ENCODE assay signal across 37 cellular contexts in the genomic region with DNA sequence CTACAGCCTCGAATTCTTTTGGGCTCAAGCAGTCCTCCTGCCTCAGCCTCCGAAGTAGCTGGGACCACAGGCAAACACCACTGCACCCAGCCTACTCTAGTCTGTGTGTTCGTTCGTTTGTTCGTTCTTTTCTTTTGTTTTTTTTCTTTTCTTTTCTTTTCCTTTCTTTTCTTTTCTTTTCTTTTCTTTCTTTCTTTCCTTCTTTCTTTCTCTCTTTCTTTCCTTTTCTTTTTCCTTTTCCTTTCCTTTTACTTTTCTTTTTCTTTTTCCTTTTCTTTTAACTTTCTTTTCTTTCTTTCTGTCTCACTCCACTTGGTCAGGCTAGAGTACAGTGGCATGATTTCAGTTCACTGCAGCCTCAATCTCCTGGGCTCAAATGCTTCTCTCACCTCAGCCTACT.
"Had no signal": no experiment of that assay in that cellular context is flagged by ENCODE, and none has a peak within 500 bp of the region (broad histone marks: within the 10 kb centered on the region; RNA-seq: fewer than 3 reads in every experiment).

No MANE protein-coding gene starts in this region.

- H3K36me3 ChIP-seq: cardiac muscle cell had no signal

- H3K9me3 Mint-ChIP-seq: activated CD4-positive, alpha-beta memory T cell treated with anti-CD3 and anti-CD28 coated beads, Interleukin-2, amount 10 ng/mL, durations not matched to agents 7 days and 5 days; activated CD4-positive, alpha-beta T cell treated with anti-CD3 and anti-CD28 coated beads, Interleukin-2, amount 10 ng/mL, durations not matched to agents 7 days and 5 days; activated naive CD4-positive, alpha-beta T cell treated with anti-CD3 and anti-CD28 coated beads, Interleukin-2, amount 10 ng/mL, durations not matched to agents 7 days and 5 days; activated naive CD4-positive, alpha-beta T cell treated with anti-CD3 and anti-CD28 coated beads, Interleukin-2, amount 50 U/mL, for 24 hours; activated naive CD8-positive, alpha-beta T cell treated with anti-CD3 and anti-CD28 coated beads, Interleukin-2, amount 10 ng/mL, durations not matched to agents 7 days and 5 days; activated naive CD8-positive, alpha-beta T cell treated with anti-CD3 and anti-CD28 coated beads, Interleukin-2, amount 50 U/mL, for 24 hours; activated T-cell treated with anti-CD3 and anti-CD28 coated beads, Interleukin-2, amount 50 U/mL, for 4 hours; activated T-helper 2 cell treated with anti-CD3 and anti-CD28 coated beads, Interferon-gamma antibody, Interleukin-2, Interleukin-4, amounts not matched to agents 10 μg/mL and 5 μg/mL and 100 μg/mL, durations not matched to agents 14 hours and 24 hours and 36 hours; brain; T-helper 1 cell treated with Interleukin-12 subunit alpha and Interleukin-12 subunit beta and Interleukin-4 antibody, amounts not matched to agents 30 μg/mL and 1 μg/mL, for 36 hours; T-helper 2 cell treated with Interferon-gamma antibody and Interleukin-4, amounts not matched to agents 5 μg/mL and 100 μg/mL, for 36 hours had no signal

- DNase-seq: activated CD4-positive, alpha-beta memory T cell treated with anti-CD3 and anti-CD28 coated beads, Interleukin-2, amount 10 ng/mL, durations not matched to agents 7 days and 5 days; activated CD4-positive, alpha-beta T cell treated with anti-CD3 and anti-CD28 coated beads for 1 hour; activated CD4-positive, alpha-beta T cell treated with anti-CD3 and anti-CD28 coated beads for 36 hours; activated CD4-positive, alpha-beta T cell treated with anti-CD3 and anti-CD28 coated beads for 48 hours; activated CD4-positive, alpha-beta T cell treated with anti-CD3 and anti-CD28 coated beads, Interleukin-2, amount 10 ng/mL, durations not matched to agents 7 days and 5 days; activated CD4-positive, alpha-beta T cell treated with anti-CD3 and anti-CD28 coated beads, Interleukin-2, amount 50 U/mL, for 48 hours; activated CD4-positive, CD25-positive, alpha-beta regulatory T cell; activated CD8-positive, alpha-beta memory T cell treated with anti-CD3 and anti-CD28 coated beads for 24 hours; activated CD8-positive, alpha-beta memory T cell treated with anti-CD3 and anti-CD28 coated beads, Interleukin-2, amount 10 ng/mL, durations not matched to agents 7 days and 5 days; activated CD8-positive, alpha-beta memory T cell treated with anti-CD3 and anti-CD28 coated beads, Interleukin-2, amount 50 U/mL, for 48 hours; activated CD8-positive, alpha-beta T cell treated with anti-CD3 and anti-CD28 coated beads, Interleukin-2, amount 10 ng/mL, durations not matched to agents 7 days and 5 days; activated effector memory CD4-positive, alpha-beta T cell treated with Interleukin-2 at 50 U/mL for 16 hours; activated gamma-delta T cell; activated naive CD4-positive, alpha-beta T cell treated with anti-CD3 and anti-CD28 coated beads, Interleukin-2, amount 10 ng/mL, durations not matched to agents 7 days and 5 days; activated naive CD4-positive, alpha-beta T cell treated with Interleukin-2 at 50 U/mL for 16 hours; activated naive CD8-positive, alpha-beta T cell treated with anti-CD3 and anti-CD28 coated beads, Interleukin-2, amount 10 ng/mL, durations not matched to agents 7 days and 5 days; activated naive CD8-positive, alpha-beta T cell treated with anti-CD3 and anti-CD28 coated beads, Interleukin-2, amount 50 U/mL, for 24 hours; activated T-cell treated with anti-CD3 and anti-CD28 coated beads, Interleukin-2, amount 50 U/mL, for 1 hour; activated T-cell treated with anti-CD3 and anti-CD28 coated beads, Interleukin-2, amount 50 U/mL, for 4 hours; amygdala; anterior cingulate cortex; caudate nucleus; T-helper 1 cell; T-helper 2 cell; T-helper 9 cell had no signal

- H3K4me3 ChIP-seq: ascending aorta, cardiac muscle cell had no signal

- H3K9me3 ChIP-seq: ascending aorta had no signal

- H3K4me1 Mint-ChIP-seq: activated CD4-positive, alpha-beta memory T cell treated with anti-CD3 and anti-CD28 coated beads, Interleukin-2, amount 10 ng/mL, durations not matched to agents 7 days and 5 days; activated CD4-positive, alpha-beta T cell treated with anti-CD3 and anti-CD28 coated beads for 36 hours; activated CD4-positive, alpha-beta T cell treated with anti-CD3 and anti-CD28 coated beads, Interleukin-2, amount 10 ng/mL, durations not matched to agents 7 days and 5 days; activated CD8-positive, alpha-beta memory T cell treated with anti-CD3 and anti-CD28 coated beads, Interleukin-2, amount 10 ng/mL, durations not matched to agents 7 days and 5 days; activated naive CD4-positive, alpha-beta T cell treated with anti-CD3 and anti-CD28 coated beads, Interleukin-2, amount 10 ng/mL, durations not matched to agents 7 days and 5 days; activated naive CD4-positive, alpha-beta T cell treated with anti-CD3 and anti-CD28 coated beads, Interleukin-2, amount 50 U/mL, for 24 hours; activated naive CD8-positive, alpha-beta T cell treated with anti-CD3 and anti-CD28 coated beads, Interleukin-2, amount 10 ng/mL, durations not matched to agents 7 days and 5 days; activated naive CD8-positive, alpha-beta T cell treated with anti-CD3 and anti-CD28 coated beads, Interleukin-2, amount 50 U/mL, for 24 hours had no signal

- H3K4me3 Mint-ChIP-seq: activated CD4-positive, alpha-beta memory T cell treated with anti-CD3 and anti-CD28 coated beads, Interleukin-2, amount 10 ng/mL, durations not matched to agents 7 days and 5 days; activated CD4-positive, alpha-beta T cell treated with anti-CD3 and anti-CD28 coated beads for 36 hours; activated CD4-positive, alpha-beta T cell treated with anti-CD3 and anti-CD28 coated beads, Interleukin-2, amount 10 ng/mL, durations not matched to agents 7 days and 5 days; activated CD8-positive, alpha-beta memory T cell treated with anti-CD3 and anti-CD28 coated beads, Interleukin-2, amount 10 ng/mL, durations not matched to agents 7 days and 5 days; activated CD8-positive, alpha-beta T cell treated with anti-CD3 and anti-CD28 coated beads, Interleukin-2, amount 10 ng/mL, durations not matched to agents 7 days and 5 days; activated naive CD4-positive, alpha-beta T cell treated with anti-CD3 and anti-CD28 coated beads, Interleukin-2, amount 10 ng/mL, durations not matched to agents 7 days and 5 days; activated naive CD4-positive, alpha-beta T cell treated with anti-CD3 and anti-CD28 coated beads, Interleukin-2, amount 50 U/mL, for 24 hours; activated naive CD8-positive, alpha-beta T cell; activated naive CD8-positive, alpha-beta T cell treated with anti-CD3 and anti-CD28 coated beads, Interleukin-2, amount 10 ng/mL, durations not matched to agents 7 days and 5 days; activated naive CD8-positive, alpha-beta T cell treated with anti-CD3 and anti-CD28 coated beads, Interleukin-2, amount 50 U/mL, for 24 hours; activated T-cell treated with anti-CD3 and anti-CD28 coated beads, Interleukin-2, amount 50 U/mL, for 4 hours; brain; T-helper 1 cell treated with Interleukin-12 subunit alpha and Interleukin-12 subunit beta and Interleukin-4 antibody, amounts not matched to agents 30 μg/mL and 1 μg/mL, for 36 hours; T-helper 2 cell treated with Interferon-gamma antibody and Interleukin-4, amounts not matched to agents 5 μg/mL and 100 μg/mL, for 36 hours had no signal

- FAIRE-seq: bronchial epithelial cell, TTC549 had no signal

- H3K27me3 ChIP-seq: ascending aorta, cardiac muscle cell had no signal

- H3K27ac ChIP-seq: ascending aorta, cardiac muscle cell, VCaP had no signal

- H3K27me3 Mint-ChIP-seq: activated CD4-positive, alpha-beta memory T cell treated with anti-CD3 and anti-CD28 coated beads, Interleukin-2, amount 10 ng/mL, durations not matched to agents 7 days and 5 days; activated CD4-positive, alpha-beta T cell treated with anti-CD3 and anti-CD28 coated beads for 36 hours; activated CD4-positive, alpha-beta T cell treated with anti-CD3 and anti-CD28 coated beads, Interleukin-2, amount 10 ng/mL, durations not matched to agents 7 days and 5 days; activated CD8-positive, alpha-beta memory T cell treated with anti-CD3 and anti-CD28 coated beads, Interleukin-2, amount 10 ng/mL, durations not matched to agents 7 days and 5 days; activated naive CD4-positive, alpha-beta T cell treated with anti-CD3 and anti-CD28 coated beads, Interleukin-2, amount 10 ng/mL, durations not matched to agents 7 days and 5 days; activated naive CD4-positive, alpha-beta T cell treated with anti-CD3 and anti-CD28 coated beads, Interleukin-2, amount 50 U/mL, for 24 hours; activated naive CD8-positive, alpha-beta T cell; activated naive CD8-positive, alpha-beta T cell treated with anti-CD3 and anti-CD28 coated beads, Interleukin-2, amount 10 ng/mL, durations not matched to agents 7 days and 5 days; activated naive CD8-positive, alpha-beta T cell treated with anti-CD3 and anti-CD28 coated beads, Interleukin-2, amount 50 U/mL, for 24 hours; brain had no signal

- H3K27ac Mint-ChIP-seq: activated CD4-positive, alpha-beta memory T cell treated with anti-CD3 and anti-CD28 coated beads, Interleukin-2, amount 10 ng/mL, durations not matched to agents 7 days and 5 days; activated CD4-positive, alpha-beta T cell treated with anti-CD3 and anti-CD28 coated beads for 36 hours; activated CD4-positive, alpha-beta T cell treated with anti-CD3 and anti-CD28 coated beads, Interleukin-2, amount 10 ng/mL, durations not matched to agents 7 days and 5 days; activated CD8-positive, alpha-beta memory T cell treated with anti-CD3 and anti-CD28 coated beads, Interleukin-2, amount 10 ng/mL, durations not matched to agents 7 days and 5 days; activated CD8-positive, alpha-beta T cell treated with anti-CD3 and anti-CD28 coated beads, Interleukin-2, amount 10 ng/mL, durations not matched to agents 7 days and 5 days; activated naive CD4-positive, alpha-beta T cell treated with anti-CD3 and anti-CD28 coated beads, Interleukin-2, amount 10 ng/mL, durations not matched to agents 7 days and 5 days; activated naive CD4-positive, alpha-beta T cell treated with anti-CD3 and anti-CD28 coated beads, Interleukin-2, amount 50 U/mL, for 24 hours; activated naive CD8-positive, alpha-beta T cell; activated naive CD8-positive, alpha-beta T cell treated with anti-CD3 and anti-CD28 coated beads, Interleukin-2, amount 10 ng/mL, durations not matched to agents 7 days and 5 days; activated naive CD8-positive, alpha-beta T cell treated with anti-CD3 and anti-CD28 coated beads, Interleukin-2, amount 50 U/mL, for 24 hours; activated T-helper 2 cell treated with anti-CD3 and anti-CD28 coated beads, Interferon-gamma antibody, Interleukin-2, Interleukin-4, amounts not matched to agents 10 μg/mL and 5 μg/mL and 100 μg/mL, durations not matched to agents 14 hours and 24 hours and 36 hours; brain; T-helper 1 cell treated with Interleukin-12 subunit alpha and Interleukin-12 subunit beta and Interleukin-4 antibody, amounts not matched to agents 30 μg/mL and 1 μg/mL, for 36 hours; T-helper 2 cell treated with Interferon-gamma antibody and Interleukin-4, amounts not matched to agents 5 μg/mL and 100 μg/mL, for 36 hours had no signal

- H3K4me1 ChIP-seq: ascending aorta had no signal

- ATAC-seq: activated CD4-positive, alpha-beta T cell treated with anti-CD3 and anti-CD28 coated beads for 36 hours; activated CD4-positive, CD25-positive, alpha-beta regulatory T cell treated with anti-CD3 and anti-CD28 coated beads, Interleukin-2, amount 50 U/mL, for 24 hours; activated CD8-positive, alpha-beta memory T cell treated with anti-CD3 and anti-CD28 coated beads, Interleukin-2, amount 10 ng/mL, durations not matched to agents 7 days and 5 days; activated CD8-positive, alpha-beta T cell treated with anti-CD3 and anti-CD28 coated beads, Interleukin-2, amount 10 ng/mL, durations not matched to agents 7 days and 5 days; activated naive CD8-positive, alpha-beta T cell treated with anti-CD3 and anti-CD28 coated beads, Interleukin-2, amount 50 U/mL, for 24 hours; activated T-cell treated with anti-CD3 and anti-CD28 coated beads, Interleukin-2, amount 50 U/mL, for 4 hours had no signal

- H3K36me3 Mint-ChIP-seq: activated CD8-positive, alpha-beta memory T cell treated with anti-CD3 and anti-CD28 coated beads, Interleukin-2, amount 10 ng/mL, durations not matched to agents 7 days and 5 days; activated naive CD4-positive, alpha-beta T cell treated with anti-CD3 and anti-CD28 coated beads, Interleukin-2, amount 10 ng/mL, durations not matched to agents 7 days and 5 days had no signal
